ENCODE assay signal across 17 cellular contexts in the genomic region with DNA sequence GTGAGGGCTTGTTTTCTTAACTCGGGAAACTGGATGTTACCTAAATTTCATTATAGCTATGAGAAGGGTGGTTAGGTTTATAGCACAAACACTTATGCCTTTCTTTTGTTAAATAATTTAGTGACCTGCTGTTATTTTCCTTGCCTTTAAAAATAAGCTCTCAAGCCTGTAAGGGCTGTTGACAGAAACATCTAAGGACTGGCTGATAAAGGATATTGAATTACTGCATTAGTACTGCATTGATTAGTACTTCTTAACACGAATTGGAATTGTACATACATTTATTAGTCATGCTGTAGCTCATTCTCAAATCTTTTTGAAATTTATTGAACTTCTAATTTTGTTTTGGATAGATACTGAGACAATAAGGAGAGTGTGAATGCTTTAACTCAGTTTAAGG.
"Had no signal": no experiment of that assay in that cellular context is flagged by ENCODE, and none has a peak within 500 bp of the region (broad histone marks: within the 10 kb centered on the region; RNA-seq: fewer than 3 reads in every experiment).

No MANE protein-coding gene starts in this region.

- H3K4me3 Mint-ChIP-seq: activated B cell treated with CpG ODN at 0.5 μM for 24 hours; activated T-cell treated with anti-CD3 and anti-CD28 coated beads, Interleukin-2, amount 50 U/mL, for 4 hours; naive thymus-derived CD4-positive, alpha-beta T cell had no signal

- DNase-seq: activated B cell treated with CpG ODN at 0.5 μM for 24 hours; activated CD4-positive, alpha-beta T cell treated with anti-CD3 and anti-CD28 coated beads, Interleukin-2, amount 50 U/mL, for 1 hour; activated CD8-positive, alpha-beta memory T cell treated with anti-CD3 and anti-CD28 coated beads, Interleukin-2, amount 50 U/mL, for 4 hours; activated effector memory CD4-positive, alpha-beta T cell treated with anti-CD3 and anti-CD28 coated beads, Interleukin-2, amount 50 U/mL, for 16 hours; activated naive CD4-positive, alpha-beta T cell treated with anti-CD3 and anti-CD28 coated beads, Interleukin-2, amount 50 U/mL, for 16 hours; activated T-cell treated with anti-CD3 and anti-CD28 coated beads, Interleukin-2, amount 50 U/mL, for 4 hours; gastrocnemius medialis; heart left ventricle; left ventricle myocardium superior; mucosa of descending colon; naive thymus-derived CD4-positive, alpha-beta T cell; pancreas; right lobe of liver; small intestine; stimulated activated CD4-positive, alpha-beta T cell treated with anti-CD3 and anti-CD28 coated beads, Interleukin-4, amount 100 ng/mL, for 1 hour; testis; upper lobe of left lung had no signal

- H3K27me3 Mint-ChIP-seq: activated B cell treated with CpG ODN at 0.5 μM for 24 hours; naive thymus-derived CD4-positive, alpha-beta T cell had no signal

- ATAC-seq: activated T-cell treated with anti-CD3 and anti-CD28 coated beads, Interleukin-2, amount 50 U/mL, for 4 hours; gastrocnemius medialis; heart left ventricle; left ventricle myocardium superior; mucosa of descending colon; naive thymus-derived CD4-positive, alpha-beta T cell had no signal

- H3K9me3 Mint-ChIP-seq: activated T-cell treated with anti-CD3 and anti-CD28 coated beads, Interleukin-2, amount 50 U/mL, for 4 hours had no signal
